ENCODE assay signal across 12 cellular contexts in genomic region chr7:108875139-108875538, GRCh38.
A peak's percentile ranks its signal among the peaks of the same experiment; 100 is the strongest.
DNase-seq lines count a peak whose midpoint lies in the region; ATAC-seq and TF ChIP-seq lines count a peak whose summit lies in the region.
"Had no signal": no experiment of that assay in that cellular context is flagged by ENCODE, and none has a peak within 500 bp of the region (broad histone marks: within the 10 kb centered on the region; RNA-seq: fewer than 3 reads in every experiment).

No MANE protein-coding gene starts in this region.

- H3K9ac ChIP-seq in NT2/D1 (ENCODE audit: insufficient read length, low read depth), result no peak overlapping the region

- TF ChIP-seq POLR2A in uterus (IDR thresholded peaks at IDR 0.05) (no peak), heart left ventricle (IDR thresholded peaks at IDR 0.05) (no peak)

- 51 to 61% (median 58%) methylated on average over 4 of the region's 4 CpGs for WGBS in heart left ventricle, 4 donors

- H3K27ac ChIP-seq in foreskin keratinocyte (no peak overlapping the region), uterus (no peak overlapping the region), heart left ventricle (no peak overlapping the region)
- H3K27ac ChIP-seq: adrenal gland, neutrophil had no signal

- intact Hi-C loops in uterus (cut with DNase I; ENCODE audit: low total_unique reads) (no loop called here), heart left ventricle (cut with DNase I) (no loop called here)

- no peaks in the 10 kb centered on the region for H3K36me3 ChIP-seq in NT2/D1 (ENCODE audit: insufficient read depth, insufficient read length, low read length)
- no peaks in the 10 kb centered on the region for H3K36me3 ChIP-seq in uterus
- no peaks in the 10 kb centered on the region for H3K36me3 ChIP-seq in heart left ventricle
- H3K36me3 ChIP-seq: adrenal gland, neutrophil had no signal

- TF ChIP-seq CTCF in foreskin keratinocyte (conservative IDR thresholded peaks at IDR 0.05), result peak; percentile 30
- TF ChIP-seq CTCF in uterus (IDR thresholded peaks at IDR 0.05), result no peak
- peak in 1 of 12 donors; percentile 10 for TF ChIP-seq CTCF in heart left ventricle (IDR thresholded peaks at IDR 0.05)

- ATAC-seq in GM18511 (IDR thresholded peaks at IDR 0.05; ENCODE audit: unreplicated experiment), result peak; percentile 70
- ATAC-seq in foreskin keratinocyte, result no peak
- no peak for ATAC-seq in heart left ventricle
- ATAC-seq in HG03139 (IDR thresholded peaks at IDR 0.05; ENCODE audit: unreplicated experiment), result no peak

- H3K4me3 ChIP-seq in NT2/D1 (ENCODE audit: insufficient read length, low read depth) (no peak overlapping the region), uterus (no peak overlapping the region), heart left ventricle (no peak overlapping the region)
- H3K4me3 ChIP-seq: adrenal gland had no signal

- DNase-seq in DMS53 (lab: John Stamatoyannopoulos, UW) (peak; percentile 59), NT2/D1 (ENCODE audit: low read depth, low spot score) (peak; percentile 36), foreskin keratinocyte (no peak), GM03348 (ENCODE audit: low spot score) (no peak), uterus (no peak), heart left ventricle (no peak)
- DNase-seq: hippocampal formation, NCI-H2029 had no signal

- H3K4me1 ChIP-seq in NT2/D1 (ENCODE audit: insufficient read depth, insufficient read length) (no peaks in the 10 kb centered on the region), foreskin keratinocyte (no peaks in the 10 kb centered on the region), uterus (no peaks in the 10 kb centered on the region), heart left ventricle (no peaks in the 10 kb centered on the region)
- H3K4me1 ChIP-seq: adrenal gland had no signal

- H3K9me3 ChIP-seq in NT2/D1 (ENCODE audit: insufficient read depth, low read length), result peaks cover 5% of the 10 kb centered on the region; the same call in 1 of the 2 replicates
- no peaks in the 10 kb centered on the region for H3K9me3 ChIP-seq in uterus
- H3K9me3 ChIP-seq in heart left ventricle, result peaks cover 0 to 39% (median 13%) of the 10 kb centered on the region in 12 donors
- H3K9me3 ChIP-seq: adrenal gland, neutrophil had no signal

- H3K27me3 ChIP-seq in NT2/D1 (ENCODE audit: insufficient read depth, insufficient read length), result no peaks in the 10 kb centered on the region
- H3K27me3 ChIP-seq in foreskin keratinocyte, result no peaks in the 10 kb centered on the region
- no peaks in the 10 kb centered on the region for H3K27me3 ChIP-seq in uterus
- H3K27me3 ChIP-seq in heart left ventricle, result no peaks in the 10 kb centered on the region
- H3K27me3 ChIP-seq: adrenal gland, neutrophil had no signal

Comparison
In these comparisons a context has a peak if more than half of its experiments do, and no peak if none do; other contexts are left out.
1. DNase-seq: peak in DMS53 (single experiment) and NT2/D1 (single experiment); none in foreskin keratinocyte (0 of 2), GM03348 (single experiment), uterus (0 of 2) and heart left ventricle (0 of 5).